1 cellular context compared by ENCODE assay signal in genomic region chr5:124670672-124671592, GRCh38.
A peak's percentile ranks its signal among the peaks of the same experiment; 100 is the strongest.
TF ChIP-seq lines count a peak whose summit lies in the region.

No MANE protein-coding gene starts in this region.

TF ChIP-seq in HEK293, 187 proteins besides CTCF, POLR2A, EP300 and RAD21 (continued from another document and continues in another):
- TF ChIP-seq ZNF398 (tag by site-specific recombination; IDR thresholded peaks at IDR 0.05): no peak
- peak; percentile 99 for TF ChIP-seq PRDM6 (tag by site-specific recombination; IDR thresholded peaks at IDR 0.05)
- no peak for TF ChIP-seq ZNF16 (tag by site-specific recombination; IDR thresholded peaks at IDR 0.05; ENCODE audit: low read depth)
- no peak for TF ChIP-seq ZNF266 (tag by site-specific recombination; IDR thresholded peaks at IDR 0.05; ENCODE audit: low read depth)
- TF ChIP-seq FEZF1 (tag by site-specific recombination; IDR thresholded peaks at IDR 0.05): peak; percentile 96
- TF ChIP-seq ZNF19 (tag by site-specific recombination; IDR thresholded peaks at IDR 0.05; ENCODE audit: low read depth): no peak
- peak; percentile 77; the same call in 1 of the 2 replicates for TF ChIP-seq ZXDB (tag by site-specific recombination; IDR thresholded peaks at IDR 0.05)
- TF ChIP-seq REST (tag by site-specific recombination; IDR thresholded peaks at IDR 0.05): peak; percentile 58
- TF ChIP-seq ZNF404 (tag by site-specific recombination; IDR thresholded peaks at IDR 0.05): no peak
- TF ChIP-seq ZIC2 (tag by site-specific recombination; IDR thresholded peaks at IDR 0.05): peak; percentile 96
- peak; percentile 96 for TF ChIP-seq IKZF3 (tag by site-specific recombination; IDR thresholded peaks at IDR 0.05)
- TF ChIP-seq ATF2 (tag by site-specific recombination; IDR thresholded peaks at IDR 0.05; ENCODE audit: low read depth): peak; percentile 20; the same call in 1 of the 2 replicates
- TF ChIP-seq ZNF660 (tag by site-specific recombination; IDR thresholded peaks at IDR 0.05): peak; percentile 72; the same call in 1 of the 2 replicates
- peak; percentile 54; the same call in 1 of the 2 replicates for TF ChIP-seq GFI1B (tag by site-specific recombination; IDR thresholded peaks at IDR 0.05)
- no peak for TF ChIP-seq ZNF274 (IDR thresholded peaks at IDR 0.05; ENCODE audit: low read length)
- TF ChIP-seq ZNF274 (tag by site-specific recombination; IDR thresholded peaks at IDR 0.05; ENCODE audit: borderline replicate concordance): no peak
- peak; percentile 17 for TF ChIP-seq ZNF629 (tag by site-specific recombination; IDR thresholded peaks at IDR 0.05)
- no peak for TF ChIP-seq ZNF747 (tag by site-specific recombination; IDR thresholded peaks at IDR 0.05)
- no peak for TF ChIP-seq PRDM2 (tag by site-specific recombination; IDR thresholded peaks at IDR 0.05; ENCODE audit: borderline replicate concordance)
- TF ChIP-seq ZBTB17 (tag by site-specific recombination; IDR thresholded peaks at IDR 0.05): peak; percentile 77; the same call in 1 of the 2 replicates
- no peak for TF ChIP-seq ZNF23 (tag by site-specific recombination; IDR thresholded peaks at IDR 0.05; ENCODE audit: borderline replicate concordance)
- TF ChIP-seq ZNF18 (tag by site-specific recombination; IDR thresholded peaks at IDR 0.05): peak; percentile 70
- TF ChIP-seq ZSCAN30 (tag by site-specific recombination; IDR thresholded peaks at IDR 0.05): peak; percentile 91
- 0 out of 2 replicates have a peak, but pooled peaks have one; percentile 20 for TF ChIP-seq ZNF423 (tag by site-specific recombination; IDR thresholded peaks at IDR 0.05)
- TF ChIP-seq ZFHX2 (tag by site-specific recombination; conservative IDR thresholded peaks at IDR 0.05): 0 out of 2 replicates have a peak, but pooled peaks have one; percentile 17
- no peak for TF ChIP-seq ZNF645 (tag by site-specific recombination; IDR thresholded peaks at IDR 0.05)
- peak; percentile 34 for TF ChIP-seq OSR2 (tag by site-specific recombination; IDR thresholded peaks at IDR 0.05)
- peak; percentile 6; the same call in 1 of the 2 replicates for TF ChIP-seq ZBTB21 (tag by site-specific recombination; IDR thresholded peaks at IDR 0.05)
- 0 out of 2 replicates have a peak, but pooled peaks have one; percentile 34 for TF ChIP-seq ZNF324 (tag by site-specific recombination; IDR thresholded peaks at IDR 0.05)
- TF ChIP-seq ZNF701 (tag by site-specific recombination; IDR thresholded peaks at IDR 0.05): no peak
- peak; percentile 81 for TF ChIP-seq ZBTB8A (tag by site-specific recombination; IDR thresholded peaks at IDR 0.05)
- peak; percentile 65; the same call in 1 of the 2 replicates for TF ChIP-seq KLF10 (tag by site-specific recombination; IDR thresholded peaks at IDR 0.05)
- 0 out of 2 replicates have a peak, but pooled peaks have one; percentile 16 for TF ChIP-seq KLF7 (tag by site-specific recombination; IDR thresholded peaks at IDR 0.05; ENCODE audit: borderline replicate concordance)
- peak; percentile 98 for TF ChIP-seq SP7 (tag by site-specific recombination; IDR thresholded peaks at IDR 0.05)
- TF ChIP-seq GLIS1 (tag by site-specific recombination; IDR thresholded peaks at IDR 0.05): peak; percentile 11; the same call in 1 of the 2 replicates
- TF ChIP-seq PATZ1 (tag by site-specific recombination; IDR thresholded peaks at IDR 0.05): peak; percentile 13; the same call in 1 of the 2 replicates
- TF ChIP-seq SCRT1 (tag by site-specific recombination; IDR thresholded peaks at IDR 0.05; ENCODE audit: borderline replicate concordance): peak; percentile 24; the same call in 1 of the 2 replicates
- TF ChIP-seq ZNF792 (tag by site-specific recombination; IDR thresholded peaks at IDR 0.05): no peak
- TF ChIP-seq KLF16 (tag by site-specific recombination; IDR thresholded peaks at IDR 0.05): no peak
